ENCODE assay signal across 7 cellular contexts in the genomic region with DNA sequence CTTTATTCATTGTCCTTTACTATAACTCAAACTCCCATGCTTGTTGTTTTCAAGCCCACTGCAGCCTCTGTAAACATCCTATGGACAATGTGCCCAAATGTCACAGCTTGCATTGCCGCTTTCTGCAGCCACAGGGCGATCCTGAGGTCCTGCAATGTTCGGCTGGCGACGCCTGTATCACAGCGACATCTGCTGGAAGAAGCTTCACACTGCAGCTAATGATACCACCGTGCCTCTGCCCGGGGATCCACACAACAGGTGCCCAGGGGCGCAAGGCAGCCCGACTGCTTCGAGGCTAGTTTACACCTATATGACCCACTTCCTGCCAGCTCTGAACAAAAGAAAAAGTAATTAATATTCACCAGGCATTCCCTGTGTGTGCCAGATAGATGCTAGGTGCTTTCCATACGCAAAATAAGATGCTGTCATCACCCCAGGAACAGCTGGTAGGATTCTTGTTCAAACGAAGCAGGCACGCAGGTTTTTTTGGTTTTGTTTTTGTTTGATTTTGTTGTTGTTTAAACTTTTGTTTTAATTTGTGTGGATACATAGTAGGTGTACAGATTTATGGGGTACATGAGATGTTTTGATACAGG.
DNase-seq lines count a peak whose midpoint lies in the region; TF ChIP-seq lines count a peak whose summit lies in the region.

No MANE protein-coding gene starts in this region.

- H3K27me3 ChIP-seq in left ventricle myocardium inferior (ENCODE audit: low read depth): no peaks in the 10 kb centered on the region

- H3K4me3 ChIP-seq in GM12875 (ENCODE audit: low read depth, low read length): no peak overlapping the region
- H3K4me3 ChIP-seq in HEK293 (ENCODE audit: low read depth, low read length): no peak overlapping the region
- H3K4me3 ChIP-seq in left ventricle myocardium inferior: no peak overlapping the region
- H3K4me3 ChIP-seq in retinal pigment epithelial cell (ENCODE audit: low read length): no peak overlapping the region

- H3K27ac ChIP-seq in HEK293 (ENCODE audit: extremely low read depth, low read depth, low read length): no peak overlapping the region
- H3K27ac ChIP-seq in left ventricle myocardium inferior (replicated peaks): no peak overlapping the region

- TF ChIP-seq CTCF in GM12875 (IDR thresholded peaks at IDR 0.05; ENCODE audit: borderline replicate concordance, insufficient read depth, low read depth, low read length) (peak; percentile 94), HEK293 (tag by site-specific recombination; IDR thresholded peaks at IDR 0.05) (peak; percentile 91), left ventricle myocardium inferior (IDR thresholded peaks at IDR 0.05; ENCODE audit: borderline replicate concordance) (peak; percentile 96), retinal pigment epithelial cell (conservative IDR thresholded peaks at IDR 0.05; ENCODE audit: low read depth, low read length) (peak; percentile 88)

- POLR2A ChIA-PET in HEK293 (lab: Yijun Ruan, JAX): interaction anchor here (0.7 kb wide), 1 partner anchor 902 kb away, joined by 3 read pairs; no protein-coding TSS in a partner anchor

- CTCF ChIA-PET in HEK293 (lab: Yijun Ruan, JAX): interaction anchor here (0.6 to 2.8 kb wide), 44 partner anchors 10 to 1731 kb away, joined by 3 to 19 read pairs (median 4); no protein-coding TSS in a partner anchor

- no peaks in the 10 kb centered on the region for H3K9me3 ChIP-seq in HEK293 (ENCODE audit: control insufficient read depth, insufficient read depth, low read depth, low read length)
- no peaks in the 10 kb centered on the region for H3K9me3 ChIP-seq in left ventricle myocardium inferior (replicated peaks)

- H3K36me3 ChIP-seq in HEK293 (ENCODE audit: control insufficient read depth in 2 of 2, insufficient read depth in 1 of 2, low read length in 2 of 2) (no peaks in the 10 kb centered on the region), left ventricle myocardium inferior (no peaks in the 10 kb centered on the region)

- DNase-seq in M059J (ENCODE audit: low read depth) (peak; percentile 48), SKM-1 (lab: John Stamatoyannopoulos, UW; ENCODE audit: unreplicated experiment) (peak; percentile 42), left ventricle myocardium inferior (peak; percentile 51), retinal pigment epithelial cell (ENCODE audit: low read depth) (no peak)
- DNase-seq in activated naive CD8-positive, alpha-beta T cell treated with anti-CD3 and anti-CD28 coated beads, Interleukin-2, amount 50 U/mL, for 16 hours (ENCODE audit: low read depth, low spot score): peak; percentile 3

- intact Hi-C loops in left ventricle myocardium inferior (cut with micrococcal nuclease): loop anchor here (10.0 kb wide), 1 partner anchor 1067 kb away; no protein-coding TSS in a partner anchor

- H3K4me1 ChIP-seq in HEK293 (ENCODE audit: control insufficient read depth, insufficient read depth, low read length): no peaks in the 10 kb centered on the region
- no peaks in the 10 kb centered on the region for H3K4me1 ChIP-seq in left ventricle myocardium inferior

TF ChIP-seq in HEK293, 187 proteins besides CTCF, POLR2A, EP300 and RAD21 (continues in another document):
- TF ChIP-seq ZNF629 (tag by site-specific recombination; IDR thresholded peaks at IDR 0.05) (no peak), ZNF16 (tag by site-specific recombination; IDR thresholded peaks at IDR 0.05; ENCODE audit: low read depth) (no peak), ZNF558 (tag by site-specific recombination; IDR thresholded peaks at IDR 0.05) (no peak), MYNN (tag by site-specific recombination; IDR thresholded peaks at IDR 0.05; ENCODE audit: borderline replicate concordance) (no peak), ZNF701 (tag by site-specific recombination; IDR thresholded peaks at IDR 0.05) (no peak), ZBTB21 (tag by site-specific recombination; IDR thresholded peaks at IDR 0.05) (no peak), ZSCAN30 (tag by site-specific recombination; IDR thresholded peaks at IDR 0.05) (no peak), ZNF747 (tag by site-specific recombination; IDR thresholded peaks at IDR 0.05) (no peak), OSR2 (tag by site-specific recombination; IDR thresholded peaks at IDR 0.05) (no peak), ZNF530 (tag by site-specific recombination; IDR thresholded peaks at IDR 0.05; ENCODE audit: low read depth) (no peak), ZNF416 (tag by site-specific recombination; IDR thresholded peaks at IDR 0.05) (no peak), ZXDB (tag by site-specific recombination; IDR thresholded peaks at IDR 0.05) (peak; percentile 37; the same call in 1 of the 2 replicates), ZNF2 (tag by site-specific recombination; IDR thresholded peaks at IDR 0.05) (0 out of 2 replicates have a peak, but pooled peaks have one; percentile 61), ZNF654 (tag by site-specific recombination; IDR thresholded peaks at IDR 0.05; ENCODE audit: low read depth) (peak; percentile 95), ZNF433 (tag by site-specific recombination; IDR thresholded peaks at IDR 0.05; ENCODE audit: low read depth) (no peak), ZIC2 (tag by site-specific recombination; IDR thresholded peaks at IDR 0.05) (no peak), ZNF830 (tag by site-specific recombination; IDR thresholded peaks at IDR 0.05; ENCODE audit: low read depth) (no peak), ZSCAN16 (tag by site-specific recombination; IDR thresholded peaks at IDR 0.05) (no peak), ZBTB7A (tag by site-specific recombination; IDR thresholded peaks at IDR 0.05; ENCODE audit: low read depth) (no peak), ZNF155 (tag by site-specific recombination; IDR thresholded peaks at IDR 0.05) (no peak), ZNF521 (tag by site-specific recombination; IDR thresholded peaks at IDR 0.05) (no peak)
- TF ChIP-seq, protein P1, sequence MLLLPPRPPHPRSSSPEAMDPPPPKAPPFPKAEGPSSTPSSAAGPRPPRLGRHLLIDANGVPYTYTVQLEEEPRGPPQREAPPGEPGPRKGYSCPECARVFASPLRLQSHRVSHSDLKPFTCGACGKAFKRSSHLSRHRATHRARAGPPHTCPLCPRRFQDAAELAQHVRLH (tag by site-specific recombination; IDR thresholded peaks at IDR 0.05): no peak
- TF ChIP-seq, protein P2, sequence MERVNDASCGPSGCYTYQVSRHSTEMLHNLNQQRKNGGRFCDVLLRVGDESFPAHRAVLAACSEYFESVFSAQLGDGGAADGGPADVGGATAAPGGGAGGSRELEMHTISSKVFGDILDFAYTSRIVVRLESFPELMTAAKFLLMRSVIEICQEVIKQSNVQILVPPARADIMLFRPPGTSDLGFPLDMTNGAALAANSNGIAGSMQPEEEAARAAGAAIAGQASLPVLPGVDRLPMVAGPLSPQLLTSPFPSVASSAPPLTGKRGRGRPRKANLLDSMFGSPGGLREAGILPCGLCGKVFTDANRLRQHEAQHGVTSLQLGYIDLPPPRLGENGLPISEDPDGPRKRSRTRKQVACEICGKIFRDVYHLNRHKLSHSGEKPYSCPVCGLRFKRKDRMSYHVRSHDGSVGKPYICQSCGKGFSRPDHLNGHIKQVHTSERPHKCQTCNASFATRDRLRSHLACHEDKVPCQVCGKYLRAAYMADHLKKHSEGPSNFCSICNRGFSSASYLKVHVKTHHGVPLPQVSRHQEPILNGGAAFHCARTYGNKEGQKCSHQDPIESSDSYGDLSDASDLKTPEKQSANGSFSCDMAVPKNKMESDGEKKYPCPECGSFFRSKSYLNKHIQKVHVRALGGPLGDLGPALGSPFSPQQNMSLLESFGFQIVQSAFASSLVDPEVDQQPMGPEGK (tag by site-specific recombination; IDR thresholded peaks at IDR 0.05): no peak
- TF ChIP-seq, protein P3, sequence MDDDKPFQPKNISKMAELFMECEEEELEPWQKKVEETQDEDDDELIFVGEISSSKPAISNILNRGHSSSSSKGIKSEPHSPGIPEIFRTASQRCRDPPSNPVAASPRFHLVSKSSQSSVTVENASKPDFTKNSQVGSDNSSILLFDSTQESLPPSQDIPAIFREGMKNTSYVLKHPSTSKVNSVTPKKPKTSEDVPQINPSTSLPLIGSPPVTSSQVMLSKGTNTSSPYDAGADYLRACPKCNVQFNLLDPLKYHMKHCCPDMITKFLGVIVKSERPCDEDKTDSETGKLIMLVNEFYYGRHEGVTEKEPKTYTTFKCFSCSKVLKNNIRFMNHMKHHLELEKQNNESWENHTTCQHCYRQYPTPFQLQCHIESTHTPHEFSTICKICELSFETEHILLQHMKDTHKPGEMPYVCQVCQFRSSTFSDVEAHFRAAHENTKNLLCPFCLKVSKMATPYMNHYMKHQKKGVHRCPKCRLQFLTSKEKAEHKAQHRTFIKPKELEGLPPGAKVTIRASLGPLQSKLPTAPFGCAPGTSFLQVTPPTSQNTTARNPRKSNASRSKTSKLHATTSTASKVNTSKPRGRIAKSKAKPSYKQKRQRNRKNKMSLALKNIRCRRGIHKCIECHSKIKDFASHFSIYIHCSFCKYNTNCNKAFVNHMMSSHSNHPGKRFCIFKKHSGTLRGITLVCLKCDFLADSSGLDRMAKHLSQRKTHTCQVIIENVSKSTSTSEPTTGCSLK (tag by site-specific recombination; IDR thresholded peaks at IDR 0.05): no peak
- TF ChIP-seq, protein P4, sequence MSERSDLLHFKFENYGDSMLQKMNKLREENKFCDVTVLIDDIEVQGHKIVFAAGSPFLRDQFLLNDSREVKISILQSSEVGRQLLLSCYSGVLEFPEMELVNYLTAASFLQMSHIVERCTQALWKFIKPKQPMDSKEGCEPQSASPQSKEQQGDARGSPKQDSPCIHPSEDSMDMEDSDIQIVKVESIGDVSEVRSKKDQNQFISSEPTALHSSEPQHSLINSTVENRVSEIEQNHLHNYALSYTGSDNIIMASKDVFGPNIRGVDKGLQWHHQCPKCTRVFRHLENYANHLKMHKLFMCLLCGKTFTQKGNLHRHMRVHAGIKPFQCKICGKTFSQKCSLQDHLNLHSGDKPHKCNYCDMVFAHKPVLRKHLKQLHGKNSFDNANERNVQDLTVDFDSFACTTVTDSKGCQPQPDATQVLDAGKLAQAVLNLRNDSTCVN (tag by site-specific recombination; optimal IDR thresholded peaks at IDR 0.05): no peak
- TF ChIP-seq, protein P5, sequence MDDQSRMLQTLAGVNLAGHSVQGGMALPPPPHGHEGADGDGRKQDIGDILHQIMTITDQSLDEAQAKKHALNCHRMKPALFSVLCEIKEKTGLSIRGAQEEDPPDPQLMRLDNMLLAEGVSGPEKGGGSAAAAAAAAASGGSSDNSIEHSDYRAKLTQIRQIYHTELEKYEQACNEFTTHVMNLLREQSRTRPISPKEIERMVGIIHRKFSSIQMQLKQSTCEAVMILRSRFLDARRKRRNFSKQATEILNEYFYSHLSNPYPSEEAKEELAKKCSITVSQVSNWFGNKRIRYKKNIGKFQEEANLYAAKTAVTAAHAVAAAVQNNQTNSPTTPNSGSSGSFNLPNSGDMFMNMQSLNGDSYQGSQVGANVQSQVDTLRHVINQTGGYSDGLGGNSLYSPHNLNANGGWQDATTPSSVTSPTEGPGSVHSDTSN (CRISPR knock-in tag; IDR thresholded peaks at IDR 0.05): 0 out of 2 replicates have a peak, but pooled peaks have one; percentile 34
